Comparison of ENCODE assay signal across 2 cellular contexts in the genomic region with DNA sequence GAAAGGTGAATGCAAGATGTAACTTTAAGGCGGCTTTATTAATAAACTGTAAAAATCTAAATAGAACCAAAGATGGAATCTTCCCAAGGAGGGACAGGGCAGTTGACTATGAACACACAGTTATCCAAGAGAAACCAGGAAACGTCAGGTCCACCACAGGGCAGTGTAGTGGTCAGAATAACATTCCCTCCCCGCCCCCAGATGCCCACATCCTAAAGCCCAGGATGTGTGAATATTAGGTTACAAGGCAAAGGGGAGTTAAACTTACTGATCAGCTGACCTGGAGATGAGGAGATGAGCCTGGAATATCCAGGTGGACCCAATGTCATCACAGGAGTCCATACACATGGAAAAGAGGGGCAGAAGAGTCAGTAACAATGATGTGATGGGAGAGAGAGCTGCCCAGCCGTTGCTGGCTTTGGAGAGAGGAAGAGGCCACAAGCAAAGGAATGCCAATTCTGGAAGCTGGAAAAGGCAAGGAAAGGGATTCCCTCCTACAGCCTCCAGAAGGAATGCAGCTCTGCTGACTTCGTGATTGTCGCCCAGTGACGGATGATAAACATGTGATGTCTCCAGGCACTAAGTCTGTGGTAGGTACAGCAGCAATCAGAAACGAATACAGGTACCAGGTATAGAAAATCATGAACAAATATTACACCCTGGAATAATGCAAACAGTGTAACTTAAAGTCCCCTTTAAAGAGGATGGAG.
TF ChIP-seq lines count a peak whose summit lies in the region.

No MANE protein-coding gene starts in this region.

TF ChIP-seq in IMR-90, 13 proteins besides CTCF, POLR2A, EP300 and RAD21:
- TF ChIP-seq FOS (IDR thresholded peaks at IDR 0.05; ENCODE audit: low read depth, low read length) = no peak
- no peak for TF ChIP-seq RCOR1 (IDR thresholded peaks at IDR 0.05; ENCODE audit: insufficient replicate concordance, low read length)
- TF ChIP-seq CEBPB (IDR thresholded peaks at IDR 0.05; ENCODE audit: low read depth, low read length) = no peak
- TF ChIP-seq MAFK (IDR thresholded peaks at IDR 0.05; ENCODE audit: low read depth, low read length) = no peak
- no peak for TF ChIP-seq NFE2L2 (IDR thresholded peaks at IDR 0.05; ENCODE audit: low read depth, low read length)

TF ChIP-seq in GM12878, 131 proteins besides CTCF, POLR2A, EP300 and RAD21:
- TF ChIP-seq GATAD2B (conservative IDR thresholded peaks at IDR 0.05; ENCODE audit: low read depth) (no peak), SP1 (IDR thresholded peaks at IDR 0.05; ENCODE audit: low read depth, low read length) (no peak), ATF3 (IDR thresholded peaks at IDR 0.05; ENCODE audit: borderline replicate concordance, extremely low read depth, low read depth, low read length) (no peak), PML (IDR thresholded peaks at IDR 0.05; ENCODE audit: low read length) (no peak), E2F4 (IDR thresholded peaks at IDR 0.05; ENCODE audit: low read depth, low read length) (no peak), PAX8 (IDR thresholded peaks at IDR 0.05) (no peak), POU2F2 (IDR thresholded peaks at IDR 0.05; ENCODE audit: borderline replicate concordance, low read depth, low read length) (no peak), CHD4 (IDR thresholded peaks at IDR 0.05) (no peak), STAT3 (IDR thresholded peaks at IDR 0.05; ENCODE audit: low read depth, low read length) (no peak), HDAC6 (IDR thresholded peaks at IDR 0.05; ENCODE audit: unreplicated experiment) (no peak), MYC (IDR thresholded peaks at IDR 0.05; ENCODE audit: insufficient read depth, insufficient read length, insufficient replicate concordance, low read length, severe bottlenecking) (no peak), KLF5 (IDR thresholded peaks at IDR 0.05; ENCODE audit: partially characterized antibody) (no peak), SREBF1 (IDR thresholded peaks at IDR 0.05; ENCODE audit: low read length) (no peak), SPI1 (IDR thresholded peaks at IDR 0.05; ENCODE audit: borderline replicate concordance, insufficient read depth, low read depth, low read length) (no peak), ZNF24 (IDR thresholded peaks at IDR 0.05) (no peak), HDGF (IDR thresholded peaks at IDR 0.05) (no peak), KDM1A (IDR thresholded peaks at IDR 0.05; ENCODE audit: borderline replicate concordance) (no peak)
- TF ChIP-seq, protein P1, sequence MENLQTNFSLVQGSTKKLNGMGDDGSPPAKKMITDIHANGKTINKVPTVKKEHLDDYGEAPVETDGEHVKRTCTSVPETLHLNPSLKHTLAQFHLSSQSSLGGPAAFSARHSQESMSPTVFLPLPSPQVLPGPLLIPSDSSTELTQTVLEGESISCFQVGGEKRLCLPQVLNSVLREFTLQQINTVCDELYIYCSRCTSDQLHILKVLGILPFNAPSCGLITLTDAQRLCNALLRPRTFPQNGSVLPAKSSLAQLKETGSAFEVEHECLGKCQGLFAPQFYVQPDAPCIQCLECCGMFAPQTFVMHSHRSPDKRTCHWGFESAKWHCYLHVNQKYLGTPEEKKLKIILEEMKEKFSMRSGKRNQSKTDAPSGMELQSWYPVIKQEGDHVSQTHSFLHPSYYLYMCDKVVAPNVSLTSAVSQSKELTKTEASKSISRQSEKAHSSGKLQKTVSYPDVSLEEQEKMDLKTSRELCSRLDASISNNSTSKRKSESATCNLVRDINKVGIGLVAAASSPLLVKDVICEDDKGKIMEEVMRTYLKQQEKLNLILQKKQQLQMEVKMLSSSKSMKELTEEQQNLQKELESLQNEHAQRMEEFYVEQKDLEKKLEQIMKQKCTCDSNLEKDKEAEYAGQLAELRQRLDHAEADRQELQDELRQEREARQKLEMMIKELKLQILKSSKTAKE (IDR thresholded peaks at IDR 0.05; ENCODE audit: low read depth, poor library complexity, severe bottlenecking) = no peak
- TF ChIP-seq, protein P2, sequence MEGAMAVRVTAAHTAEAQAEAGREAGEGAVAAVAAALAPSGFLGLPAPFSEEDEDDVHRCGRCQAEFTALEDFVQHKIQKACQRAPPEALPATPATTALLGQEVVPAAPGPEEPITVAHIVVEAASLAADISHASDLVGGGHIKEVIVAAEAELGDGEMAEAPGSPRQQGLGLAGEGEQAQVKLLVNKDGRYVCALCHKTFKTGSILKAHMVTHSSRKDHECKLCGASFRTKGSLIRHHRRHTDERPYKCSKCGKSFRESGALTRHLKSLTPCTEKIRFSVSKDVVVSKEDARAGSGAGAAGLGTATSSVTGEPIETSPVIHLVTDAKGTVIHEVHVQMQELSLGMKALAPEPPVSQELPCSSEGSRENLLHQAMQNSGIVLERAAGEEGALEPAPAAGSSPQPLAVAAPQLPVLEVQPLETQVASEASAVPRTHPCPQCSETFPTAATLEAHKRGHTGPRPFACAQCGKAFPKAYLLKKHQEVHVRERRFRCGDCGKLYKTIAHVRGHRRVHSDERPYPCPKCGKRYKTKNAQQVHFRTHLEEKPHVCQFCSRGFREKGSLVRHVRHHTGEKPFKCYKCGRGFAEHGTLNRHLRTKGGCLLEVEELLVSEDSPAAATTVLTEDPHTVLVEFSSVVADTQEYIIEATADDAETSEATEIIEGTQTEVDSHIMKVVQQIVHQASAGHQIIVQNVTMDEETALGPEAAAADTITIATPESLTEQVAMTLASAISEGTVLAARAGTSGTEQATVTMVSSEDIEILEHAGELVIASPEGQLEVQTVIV (IDR thresholded peaks at IDR 0.05; ENCODE audit: borderline replicate concordance, partially characterized antibody) = no peak
- TF ChIP-seq, protein P3, sequence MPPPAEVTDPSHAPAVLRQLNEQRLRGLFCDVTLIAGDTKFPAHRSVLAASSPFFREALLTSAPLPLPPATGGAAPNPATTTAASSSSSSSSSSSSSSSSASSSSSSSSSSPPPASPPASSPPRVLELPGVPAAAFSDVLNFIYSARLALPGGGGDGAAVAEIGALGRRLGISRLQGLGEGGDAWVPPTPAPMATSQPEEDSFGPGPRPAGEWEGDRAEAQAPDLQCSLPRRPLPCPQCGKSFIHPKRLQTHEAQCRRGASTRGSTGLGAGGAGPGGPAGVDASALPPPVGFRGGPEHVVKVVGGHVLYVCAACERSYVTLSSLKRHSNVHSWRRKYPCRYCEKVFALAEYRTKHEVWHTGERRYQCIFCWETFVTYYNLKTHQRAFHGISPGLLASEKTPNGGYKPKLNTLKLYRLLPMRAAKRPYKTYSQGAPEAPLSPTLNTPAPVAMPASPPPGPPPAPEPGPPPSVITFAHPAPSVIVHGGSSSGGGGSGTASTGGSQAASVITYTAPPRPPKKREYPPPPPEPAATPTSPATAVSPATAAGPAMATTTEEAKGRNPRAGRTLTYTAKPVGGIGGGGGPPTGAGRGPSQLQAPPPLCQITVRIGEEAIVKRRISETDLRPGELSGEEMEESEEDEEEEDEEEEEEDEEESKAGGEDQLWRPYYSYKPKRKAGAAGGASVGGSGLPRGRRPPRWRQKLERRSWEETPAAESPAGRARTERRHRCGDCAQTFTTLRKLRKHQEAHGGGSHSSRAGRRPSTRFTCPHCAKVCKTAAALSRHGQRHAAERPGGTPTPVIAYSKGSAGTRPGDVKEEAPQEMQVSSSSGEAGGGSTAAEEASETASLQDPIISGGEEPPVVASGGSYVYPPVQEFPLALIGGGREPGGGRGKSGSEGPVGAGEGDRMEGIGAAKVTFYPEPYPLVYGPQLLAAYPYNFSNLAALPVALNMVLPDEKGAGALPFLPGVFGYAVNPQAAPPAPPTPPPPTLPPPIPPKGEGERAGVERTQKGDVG (CRISPR knock-in tag; IDR thresholded peaks at IDR 0.05) = no peak
